33 cellular contexts compared by ENCODE assay signal in the genomic region with DNA sequence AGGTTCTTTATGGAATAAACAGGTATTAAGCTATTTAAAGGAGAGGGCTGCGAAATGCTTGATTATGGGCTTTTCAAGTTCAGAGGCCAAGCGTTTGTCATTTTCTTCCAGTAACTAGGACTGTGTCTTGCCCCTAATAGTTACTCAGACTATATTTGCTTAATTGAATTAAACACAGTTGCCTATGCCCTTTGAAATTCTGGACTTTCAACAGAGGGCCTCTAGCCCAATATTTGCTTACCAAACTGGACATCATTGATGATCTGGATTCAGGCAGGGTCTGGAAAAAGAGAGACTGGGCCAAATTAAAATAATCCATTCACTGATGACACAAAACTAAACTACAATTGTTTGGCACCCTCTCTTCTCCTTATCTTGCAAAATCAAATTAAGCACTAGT.
"Had no signal": no experiment of that assay in that cellular context is flagged by ENCODE, and none has a peak within 500 bp of the region (broad histone marks: within the 10 kb centered on the region; RNA-seq: fewer than 3 reads in every experiment).

No MANE protein-coding gene starts in this region.

- DNase-seq: activated CD4-positive, alpha-beta memory T cell treated with anti-CD3 and anti-CD28 coated beads, Interleukin-2, amount 10 ng/mL, durations not matched to agents 7 days and 5 days; activated CD4-positive, alpha-beta T cell treated with anti-CD3 and anti-CD28 coated beads for 1 hour; activated CD4-positive, alpha-beta T cell treated with anti-CD3 and anti-CD28 coated beads for 48 hours; activated CD4-positive, CD25-positive, alpha-beta regulatory T cell; activated CD8-positive, alpha-beta memory T cell treated with anti-CD3 and anti-CD28 coated beads for 24 hours; activated CD8-positive, alpha-beta memory T cell treated with anti-CD3 and anti-CD28 coated beads, Interleukin-2, amount 10 ng/mL, durations not matched to agents 7 days and 5 days; activated CD8-positive, alpha-beta memory T cell treated with anti-CD3 and anti-CD28 coated beads, Interleukin-2, amount 50 U/mL, for 48 hours; activated effector memory CD4-positive, alpha-beta T cell treated with Interleukin-2 at 50 U/mL for 16 hours; activated naive CD4-positive, alpha-beta T cell treated with anti-CD3 and anti-CD28 coated beads, Interleukin-2, amount 10 ng/mL, durations not matched to agents 7 days and 5 days; activated naive CD8-positive, alpha-beta T cell treated with anti-CD3 and anti-CD28 coated beads, Interleukin-2, amount 50 U/mL, for 24 hours; activated T-cell treated with anti-CD3 and anti-CD28 coated beads, Interleukin-2, amount 50 U/mL, for 48 hours; anterior cingulate cortex; NCI-H1092 treated with DMSO at 0.1 percent for 48 hours; NCI-H1417; NCI-H146; NCI-H187 treated with DMSO at 0.1 percent for 48 hours; NCI-H2081; NCI-H2171 treated with DMSO at 0.1 percent for 48 hours; NCI-H2227 treated with DMSO at 0.1 percent for 48 hours; NCI-H446; NCI-H524; NCI-H69; NK-92 treated with Interleukin-12 subunit alpha and Interleukin-12 subunit beta, amount 100 ng/mL, for 24 hours; PC-9; Right ventricle myocardium superior; SW 1271; T-helper 1 cell; T-helper 2 cell; T-helper 9 cell had no signal

- H3K4me3 ChIP-seq: K562, PC-9 had no signal

- H3K27ac ChIP-seq: PC-9 had no signal

- ATAC-seq: activated CD8-positive, alpha-beta memory T cell treated with anti-CD3 and anti-CD28 coated beads, Interleukin-2, amount 10 ng/mL, durations not matched to agents 7 days and 5 days; activated naive CD8-positive, alpha-beta T cell treated with anti-CD3 and anti-CD28 coated beads, Interleukin-2, amount 50 U/mL, for 24 hours; K562 had no signal

- H2AFZ ChIP-seq: PC-9 had no signal

- H3K36me3 Mint-ChIP-seq: activated CD8-positive, alpha-beta memory T cell treated with anti-CD3 and anti-CD28 coated beads, Interleukin-2, amount 10 ng/mL, durations not matched to agents 7 days and 5 days; activated naive CD4-positive, alpha-beta T cell treated with anti-CD3 and anti-CD28 coated beads, Interleukin-2, amount 10 ng/mL, durations not matched to agents 7 days and 5 days; activated naive CD8-positive, alpha-beta T cell; brain had no signal

- H3K4me1 Mint-ChIP-seq: activated CD8-positive, alpha-beta memory T cell treated with anti-CD3 and anti-CD28 coated beads, Interleukin-2, amount 10 ng/mL, durations not matched to agents 7 days and 5 days; activated naive CD4-positive, alpha-beta T cell treated with anti-CD3 and anti-CD28 coated beads, Interleukin-2, amount 10 ng/mL, durations not matched to agents 7 days and 5 days; brain had no signal

- H3K4me2 ChIP-seq: PC-9 had no signal

- H3K27ac Mint-ChIP-seq: activated CD4-positive, alpha-beta memory T cell treated with anti-CD3 and anti-CD28 coated beads, Interleukin-2, amount 10 ng/mL, durations not matched to agents 7 days and 5 days; activated CD8-positive, alpha-beta memory T cell treated with anti-CD3 and anti-CD28 coated beads, Interleukin-2, amount 10 ng/mL, durations not matched to agents 7 days and 5 days; activated naive CD4-positive, alpha-beta T cell treated with anti-CD3 and anti-CD28 coated beads, Interleukin-2, amount 10 ng/mL, durations not matched to agents 7 days and 5 days; activated naive CD8-positive, alpha-beta T cell; activated naive CD8-positive, alpha-beta T cell treated with anti-CD3 and anti-CD28 coated beads, Interleukin-2, amount 50 U/mL, for 24 hours had no signal

- H3K4me3 Mint-ChIP-seq: activated CD4-positive, alpha-beta memory T cell treated with anti-CD3 and anti-CD28 coated beads, Interleukin-2, amount 10 ng/mL, durations not matched to agents 7 days and 5 days; activated CD8-positive, alpha-beta memory T cell treated with anti-CD3 and anti-CD28 coated beads, Interleukin-2, amount 10 ng/mL, durations not matched to agents 7 days and 5 days; activated naive CD4-positive, alpha-beta T cell treated with anti-CD3 and anti-CD28 coated beads, Interleukin-2, amount 10 ng/mL, durations not matched to agents 7 days and 5 days; activated naive CD8-positive, alpha-beta T cell; activated naive CD8-positive, alpha-beta T cell treated with anti-CD3 and anti-CD28 coated beads, Interleukin-2, amount 50 U/mL, for 24 hours; brain had no signal

- H3K9me3 Mint-ChIP-seq: activated CD4-positive, alpha-beta memory T cell treated with anti-CD3 and anti-CD28 coated beads, Interleukin-2, amount 10 ng/mL, durations not matched to agents 7 days and 5 days; activated naive CD4-positive, alpha-beta T cell treated with anti-CD3 and anti-CD28 coated beads, Interleukin-2, amount 10 ng/mL, durations not matched to agents 7 days and 5 days; activated naive CD8-positive, alpha-beta T cell treated with anti-CD3 and anti-CD28 coated beads, Interleukin-2, amount 50 U/mL, for 24 hours had no signal

- FAIRE-seq: bronchial epithelial cell, K562 had no signal
